ENCODE assay signal across 8 cellular contexts in genomic region chr2:240991378-240992263, GRCh38. TPM values are rescaled to one million over a fixed set of nuclear protein-coding genes. Genes with fewer than 3 reads are reported as not detected.
DNase-seq lines count a peak whose midpoint lies in the region; ATAC-seq and TF ChIP-seq lines count a peak whose summit lies in the region.

No MANE protein-coding gene starts in this region.

- intact Hi-C loops in left ventricle myocardium inferior (cut with micrococcal nuclease), result no loop called here

- H3K4me2 ChIP-seq in skeletal muscle satellite cell (ENCODE audit: low read length), result peak overlapping the region; percentile 64

- no peak for TF ChIP-seq CTCF in AG04450 (IDR thresholded peaks at IDR 0.05; ENCODE audit: low read depth, low read length)
- TF ChIP-seq CTCF in left ventricle myocardium inferior (IDR thresholded peaks at IDR 0.05; ENCODE audit: borderline replicate concordance), result no peak
- TF ChIP-seq CTCF in WERI-Rb-1 (IDR thresholded peaks at IDR 0.05; ENCODE audit: low read depth, low read length), result no peak

- DNase-seq in AG04450 (ENCODE audit: low read depth, low spot score) (peak; percentile 66), HS-5 (ENCODE audit: low read depth) (peak; percentile 85), amniotic epithelial cell (ENCODE audit: low read depth) (peak; percentile 76), left ventricle myocardium inferior (peak; percentile 86), WERI-Rb-1 (no peak)

- H3K27ac ChIP-seq in AG04450 (ENCODE audit: low read depth, low read length) (peak overlapping the region; percentile 61), left ventricle myocardium inferior (replicated peaks) (peak overlapping the region; percentile 83), WERI-Rb-1 (no peak overlapping the region)

- H3K4me1 ChIP-seq in left ventricle myocardium inferior (peaks cover 58% of the 10 kb centered on the region), skeletal muscle satellite cell (ENCODE audit: control insufficient read depth, insufficient read depth, low read length) (peaks cover 45% of the 10 kb centered on the region)

- peak overlapping the region; percentile 56 for H3K9ac ChIP-seq in skeletal muscle satellite cell (ENCODE audit: low read depth, low read length)

- peaks cover 26% of the 10 kb centered on the region for H3K9me3 ChIP-seq in AG04450 (ENCODE audit: control insufficient read depth, insufficient read depth, low read length)
- H3K9me3 ChIP-seq in left ventricle myocardium inferior (replicated peaks), result peaks cover 7% of the 10 kb centered on the region
- peaks cover 10% of the 10 kb centered on the region for H3K9me3 ChIP-seq in skeletal muscle satellite cell (replicated peaks; ENCODE audit: low read length)
- H3K9me3 ChIP-seq in WERI-Rb-1 (ENCODE audit: severe bottlenecking), result peaks cover 9% of the 10 kb centered on the region

- ATAC-seq in GM18909 (IDR thresholded peaks at IDR 0.05; ENCODE audit: poor library complexity, unreplicated experiment), result no peak
- ATAC-seq in HG03280 (IDR thresholded peaks at IDR 0.05; ENCODE audit: unreplicated experiment), result no peak

- H3K4me3 ChIP-seq in AG04450 (ENCODE audit: low read depth, low read length) (no peak overlapping the region), left ventricle myocardium inferior (peak overlapping the region; percentile 22), skeletal muscle satellite cell (ENCODE audit: low read length) (peak overlapping the region; percentile 52), WERI-Rb-1 (ENCODE audit: low read depth, low read length) (no peak overlapping the region)

- CTCF ChIA-PET in AG04450 (lab: Charles Lee), result no interaction called here

- no peaks in the 10 kb centered on the region for H3K36me3 ChIP-seq in left ventricle myocardium inferior
- H3K36me3 ChIP-seq in skeletal muscle satellite cell (ENCODE audit: insufficient read depth, low read length), result no peaks in the 10 kb centered on the region
- no peaks in the 10 kb centered on the region for H3K36me3 ChIP-seq in WERI-Rb-1

- POLR2A ChIA-PET in AG04450 (lab: Yijun Ruan, JAX), result interaction anchor here (0.8 kb wide), 1 partner anchor 36 kb away, joined by 3 read pairs; no protein-coding TSS in a partner anchor

- H3K27me3 ChIP-seq in AG04450 (ENCODE audit: control insufficient read depth, insufficient read depth, low read length), result no peaks in the 10 kb centered on the region
- H3K27me3 ChIP-seq in left ventricle myocardium inferior (ENCODE audit: low read depth), result peaks cover 3% of the 10 kb centered on the region
- H3K27me3 ChIP-seq in skeletal muscle satellite cell (ENCODE audit: control insufficient read depth, insufficient read depth, low read length), result no peaks in the 10 kb centered on the region
- H3K27me3 ChIP-seq in WERI-Rb-1 (ENCODE audit: insufficient read depth, low read depth, severe bottlenecking), result no peaks in the 10 kb centered on the region

RNA-seq across cellular contexts. Expression of gene SNED1, which starts 6.8 kb away (rescaled TPM):
- polyA plus RNA-seq in AG04450 (2011; rRNA removed), result 1.6 and 2.4 TPM in 2 replicates
- 3.7 and 4.6 TPM in 2 replicates for polyA minus RNA-seq in AG04450 (2011; rRNA and poly(A)+ RNA removed)
- total RNA-seq in left ventricle myocardium inferior, result 6.1 TPM
- 88.2 and 134 TPM in 2 replicates for total RNA-seq in skeletal muscle satellite cell (2012; rRNA removed)

Comparison
In these comparisons a context has a peak if more than half of its experiments do, and no peak if none do; other contexts are left out.
1. H3K4me3 ChIP-seq: peak in left ventricle myocardium inferior (single experiment) and skeletal muscle satellite cell (single experiment); none in AG04450 (single experiment) and WERI-Rb-1 (single experiment).